Comparison of ENCODE assay signal across 17 cellular contexts in genomic region chr4:169338246-169338645, GRCh38.
A peak's percentile ranks its signal among the peaks of the same experiment; 100 is the strongest.
DNase-seq lines count a peak whose midpoint lies in the region; ATAC-seq and TF ChIP-seq lines count a peak whose summit lies in the region.
"Had no signal": no experiment of that assay in that cellular context is flagged by ENCODE, and none has a peak within 500 bp of the region (broad histone marks: within the 10 kb centered on the region; RNA-seq: fewer than 3 reads in every experiment).

No MANE protein-coding gene starts in this region.

- peak overlapping the region; percentile 43 for H3K27ac ChIP-seq in RWPE2 (ENCODE audit: poor library complexity, severe bottlenecking)
- H3K27ac ChIP-seq: PC-9, SK-N-MC had no signal

- no peak for TF ChIP-seq CTCF in RWPE2 (IDR thresholded peaks at IDR 0.05; ENCODE audit: poor library complexity, severe bottlenecking)

- DNase-seq in AG20443 (ENCODE audit: low spot score) (peak; percentile 36), RWPE2 (ENCODE audit: low spot score) (no peak), fibroblast of peridontal ligament (ENCODE audit: extremely low read depth) (peak; percentile 13), A172 (ENCODE audit: low spot score) (no peak), GM19238 (ENCODE audit: insufficient read length, low spot score) (no peak)
- DNase-seq in stimulated activated CD4-positive, alpha-beta T cell treated with anti-CD3 and anti-CD28 coated beads, Interleukin-2, amount 100 ng/mL, for 24 hours: no peak
- DNase-seq: Caco-2, GDM1, Kasumi-1, NCI-H1105 treated with DMSO at 0.1 percent for 48 hours, NCI-H187 treated with DMSO at 0.1 percent for 48 hours, NCI-H446 treated with DMSO at 0.1 percent for 48 hours, NCI-H774, PC-9 had no signal

- H3K27me3 ChIP-seq in RWPE2 (ENCODE audit: insufficient read depth, poor library complexity, severe bottlenecking) (no peaks in the 10 kb centered on the region), skeletal muscle satellite cell (ENCODE audit: control insufficient read depth, insufficient read depth, low read length) (no peaks in the 10 kb centered on the region)

- H3K4me3 ChIP-seq in RWPE2 (ENCODE audit: severe bottlenecking): no peak overlapping the region
- no peak overlapping the region for H3K4me3 ChIP-seq in skeletal muscle satellite cell (ENCODE audit: low read length)
- H3K4me3 ChIP-seq: PC-9, SK-N-MC had no signal

- peaks cover 24% of the 10 kb centered on the region for H3K4me1 ChIP-seq in RWPE2 (ENCODE audit: insufficient read depth, poor library complexity, severe bottlenecking)
- H3K4me1 ChIP-seq in skeletal muscle satellite cell (ENCODE audit: control insufficient read depth, insufficient read depth, low read length): peaks cover 48% of the 10 kb centered on the region

- peak overlapping the region; percentile 31 for H3K9ac ChIP-seq in skeletal muscle satellite cell (ENCODE audit: low read depth, low read length)

- H3K36me3 ChIP-seq in RWPE2 (ENCODE audit: low read depth) (no peaks in the 10 kb centered on the region), skeletal muscle satellite cell (ENCODE audit: insufficient read depth, low read length) (no peaks in the 10 kb centered on the region)

- no peak for ATAC-seq in RWPE2 (ENCODE audit: low read depth)
- ATAC-seq: Right ventricle myocardium inferior had no signal

- H3K9me3 ChIP-seq in RWPE2 (ENCODE audit: severe bottlenecking) (no peaks in the 10 kb centered on the region), skeletal muscle satellite cell (replicated peaks; ENCODE audit: low read length) (no peaks in the 10 kb centered on the region)
- H3K9me3 ChIP-seq: Caco-2 had no signal

- H3K4me2 ChIP-seq in skeletal muscle satellite cell (ENCODE audit: low read length): peak overlapping the region; percentile 30
- H3K4me2 ChIP-seq: PC-9 had no signal

Comparison
In these comparisons a context has a peak if more than half of its experiments do, and no peak if none do; other contexts are left out.
1. DNase-seq: peak in AG20443 (single experiment) and fibroblast of peridontal ligament (single experiment); none in RWPE2 (single experiment), stimulated activated CD4-positive, alpha-beta T cell treated with anti-CD3 and anti-CD28 coated beads, Interleukin-2, amount 100 ng/mL, for 24 hours (0 of 2), A172 (single experiment) and GM19238 (single experiment).